Comparison of ENCODE assay signal across 16 cellular contexts in the genomic region with DNA sequence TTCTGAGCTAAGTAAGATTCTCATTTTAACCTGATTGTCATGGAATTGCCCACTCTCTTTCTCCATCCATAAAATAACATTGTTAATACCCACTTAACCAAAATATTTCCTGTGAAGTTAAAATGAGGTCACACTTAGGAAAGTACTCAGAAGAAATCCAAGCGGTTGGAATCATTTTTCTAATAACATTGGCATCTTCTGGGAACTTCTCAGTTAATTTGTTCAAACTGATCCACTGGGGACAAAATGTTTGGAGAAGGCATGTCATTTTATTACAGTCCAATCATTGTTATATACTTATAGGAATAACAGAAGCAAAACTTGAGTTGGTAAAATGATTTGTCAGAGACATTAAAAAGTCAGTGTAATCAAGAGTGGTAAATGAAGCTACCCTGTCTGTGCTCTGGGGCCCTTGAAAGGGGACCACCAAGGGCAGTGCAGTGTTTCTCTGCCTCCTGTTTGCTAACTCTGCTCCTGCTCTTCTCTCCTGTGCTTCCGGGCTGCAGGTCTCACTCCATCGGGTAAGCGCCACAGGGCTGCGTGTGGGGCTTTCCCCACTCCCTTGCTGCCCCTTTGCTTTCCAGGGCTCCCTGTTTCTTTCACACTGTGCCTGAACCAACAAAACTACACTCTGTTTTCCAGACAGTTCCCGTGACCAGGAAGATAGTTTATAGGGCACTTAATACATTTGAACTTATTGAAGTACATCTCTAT. TPM values are rescaled to one million over a fixed set of nuclear protein-coding genes. Genes with fewer than 3 reads are reported as not detected.
DNase-seq lines count a peak whose midpoint lies in the region; ATAC-seq and TF ChIP-seq lines count a peak whose summit lies in the region.
"Had no signal": no experiment of that assay in that cellular context is flagged by ENCODE, and none has a peak within 500 bp of the region (broad histone marks: within the 10 kb centered on the region; RNA-seq: fewer than 3 reads in every experiment).

No MANE protein-coding gene starts in this region.

- H3K4me1 Mint-ChIP-seq in T-helper 1 cell treated with Interleukin-12 subunit alpha and Interleukin-12 subunit beta and Interleukin-4 antibody, amounts not matched to agents 30 μg/mL and 1 μg/mL, for 36 hours (ENCODE audit: low read depth), result no peaks in the 10 kb centered on the region
- no peaks in the 10 kb centered on the region for H3K4me1 Mint-ChIP-seq in T-helper 2 cell treated with Interferon-gamma antibody and Interleukin-4, amounts not matched to agents 5 μg/mL and 100 μg/mL, for 36 hours (ENCODE audit: low read depth)
- H3K4me1 Mint-ChIP-seq: activated CD4-positive, alpha-beta T cell treated with anti-CD3 and anti-CD28 coated beads for 36 hours; T-cell had no signal

- ATAC-seq in thoracic aorta (ENCODE audit: insufficient number of reproducible peaks, low FRiP score, low read depth), result no peak
- ATAC-seq: activated CD4-positive, alpha-beta T cell treated with anti-CD3 and anti-CD28 coated beads for 36 hours; activated T-cell treated with anti-CD3 and anti-CD28 coated beads, Interleukin-2, amount 50 U/mL, for 72 hours; left lobe of liver had no signal

- H3K27me3 ChIP-seq in thoracic aorta (replicated peaks; ENCODE audit: insufficient read depth), result no peaks in the 10 kb centered on the region

- peak overlapping the region; percentile 59 to 67 for H3K27ac ChIP-seq in thoracic aorta

- H3K36me3 ChIP-seq in thoracic aorta, result no peaks in the 10 kb centered on the region

- H3K4me3 Mint-ChIP-seq in T-helper 1 cell treated with Interleukin-12 subunit alpha and Interleukin-12 subunit beta and Interleukin-4 antibody, amounts not matched to agents 30 μg/mL and 1 μg/mL, for 36 hours, result peak overlapping the region; percentile 38
- H3K4me3 Mint-ChIP-seq in T-helper 2 cell treated with Interferon-gamma antibody and Interleukin-4, amounts not matched to agents 5 μg/mL and 100 μg/mL, for 36 hours, result peak overlapping the region; percentile 38
- H3K4me3 Mint-ChIP-seq: activated CD4-positive, alpha-beta T cell treated with anti-CD3 and anti-CD28 coated beads for 36 hours; brain had no signal

- H3K4me3 ChIP-seq in thoracic aorta, result peak overlapping the region; percentile 58

- H3K27ac Mint-ChIP-seq in T-helper 1 cell treated with Interleukin-12 subunit alpha and Interleukin-12 subunit beta and Interleukin-4 antibody, amounts not matched to agents 30 μg/mL and 1 μg/mL, for 36 hours, result peak overlapping the region; percentile 38
- peak overlapping the region; percentile 65 for H3K27ac Mint-ChIP-seq in T-helper 2 cell treated with Interferon-gamma antibody and Interleukin-4, amounts not matched to agents 5 μg/mL and 100 μg/mL, for 36 hours
- H3K27ac Mint-ChIP-seq: activated CD4-positive, alpha-beta T cell treated with anti-CD3 and anti-CD28 coated beads for 36 hours; activated T-cell treated with anti-CD3 and anti-CD28 coated beads, Interleukin-2, amount 50 U/mL, for 72 hours; brain had no signal

- no peak for TF ChIP-seq CTCF in thoracic aorta (IDR thresholded peaks at IDR 0.05)

- no peaks in the 10 kb centered on the region for H3K9me3 ChIP-seq in thoracic aorta

- peaks cover 5 to 38% of the 10 kb centered on the region in 2 donors for H3K4me1 ChIP-seq in thoracic aorta (ENCODE audit: control insufficient read depth in 1 of 2, low read depth in 2 of 2)

- H3K27me3 Mint-ChIP-seq in T-helper 1 cell treated with Interleukin-12 subunit alpha and Interleukin-12 subunit beta and Interleukin-4 antibody, amounts not matched to agents 30 μg/mL and 1 μg/mL, for 36 hours (ENCODE audit: low read depth), result peaks cover 4% of the 10 kb centered on the region
- peaks cover 8% of the 10 kb centered on the region for H3K27me3 Mint-ChIP-seq in T-helper 2 cell treated with Interferon-gamma antibody and Interleukin-4, amounts not matched to agents 5 μg/mL and 100 μg/mL, for 36 hours (ENCODE audit: low read depth)
- H3K27me3 Mint-ChIP-seq: brain had no signal

- H3K9me3 Mint-ChIP-seq in T-helper 1 cell treated with Interleukin-12 subunit alpha and Interleukin-12 subunit beta and Interleukin-4 antibody, amounts not matched to agents 30 μg/mL and 1 μg/mL, for 36 hours, result no peaks in the 10 kb centered on the region
- no peaks in the 10 kb centered on the region for H3K9me3 Mint-ChIP-seq in T-helper 2 cell treated with Interferon-gamma antibody and Interleukin-4, amounts not matched to agents 5 μg/mL and 100 μg/mL, for 36 hours
- H3K9me3 Mint-ChIP-seq: activated T-cell treated with anti-CD3 and anti-CD28 coated beads, Interleukin-2, amount 50 U/mL, for 72 hours; brain; T-cell had no signal

- no peaks in the 10 kb centered on the region for H3K36me3 Mint-ChIP-seq in T-helper 1 cell treated with Interleukin-12 subunit alpha and Interleukin-12 subunit beta and Interleukin-4 antibody, amounts not matched to agents 30 μg/mL and 1 μg/mL, for 36 hours (ENCODE audit: low read depth)
- no peaks in the 10 kb centered on the region for H3K36me3 Mint-ChIP-seq in T-helper 2 cell treated with Interferon-gamma antibody and Interleukin-4, amounts not matched to agents 5 μg/mL and 100 μg/mL, for 36 hours (ENCODE audit: low read depth)
- H3K36me3 Mint-ChIP-seq: brain, T-cell had no signal

- DNase-seq in T-helper 1 cell (no peak), iris pigment epithelial cell (ENCODE audit: low read depth) (peak; percentile 28), thoracic aorta (ENCODE audit: low spot score) (no peak), NOMO-1 (lab: John Stamatoyannopoulos, UW; ENCODE audit: unreplicated experiment in 2 of 2) (no peak), OCI-M1 (lab: John Stamatoyannopoulos, UW) (no peak), AG20443 (ENCODE audit: low spot score) (no peak)
- DNase-seq in T-helper 2 cell treated with Interferon-gamma antibody and Interleukin-4, amounts not matched to agents 5 μg/mL and 100 μg/mL, for 36 hours (ENCODE audit: low spot score), result no peak
- DNase-seq: 8988T; activated CD4-positive, alpha-beta T cell treated with anti-CD3 and anti-CD28 coated beads for 36 hours; activated T-cell treated with anti-CD3 and anti-CD28 coated beads, Interleukin-2, amount 50 U/mL, for 72 hours; Calu3; NCI-H2081 treated with DMSO at 0.1 percent for 48 hours; T-cell had no signal

RNA-seq across cellular contexts. Expression of a gene that starts 50.1 kb away (rescaled TPM):
- 10 to 100 TPM; 39.9 TPM for total RNA-seq in thoracic aorta
